10 cellular contexts compared by ENCODE assay signal in the genomic region with DNA sequence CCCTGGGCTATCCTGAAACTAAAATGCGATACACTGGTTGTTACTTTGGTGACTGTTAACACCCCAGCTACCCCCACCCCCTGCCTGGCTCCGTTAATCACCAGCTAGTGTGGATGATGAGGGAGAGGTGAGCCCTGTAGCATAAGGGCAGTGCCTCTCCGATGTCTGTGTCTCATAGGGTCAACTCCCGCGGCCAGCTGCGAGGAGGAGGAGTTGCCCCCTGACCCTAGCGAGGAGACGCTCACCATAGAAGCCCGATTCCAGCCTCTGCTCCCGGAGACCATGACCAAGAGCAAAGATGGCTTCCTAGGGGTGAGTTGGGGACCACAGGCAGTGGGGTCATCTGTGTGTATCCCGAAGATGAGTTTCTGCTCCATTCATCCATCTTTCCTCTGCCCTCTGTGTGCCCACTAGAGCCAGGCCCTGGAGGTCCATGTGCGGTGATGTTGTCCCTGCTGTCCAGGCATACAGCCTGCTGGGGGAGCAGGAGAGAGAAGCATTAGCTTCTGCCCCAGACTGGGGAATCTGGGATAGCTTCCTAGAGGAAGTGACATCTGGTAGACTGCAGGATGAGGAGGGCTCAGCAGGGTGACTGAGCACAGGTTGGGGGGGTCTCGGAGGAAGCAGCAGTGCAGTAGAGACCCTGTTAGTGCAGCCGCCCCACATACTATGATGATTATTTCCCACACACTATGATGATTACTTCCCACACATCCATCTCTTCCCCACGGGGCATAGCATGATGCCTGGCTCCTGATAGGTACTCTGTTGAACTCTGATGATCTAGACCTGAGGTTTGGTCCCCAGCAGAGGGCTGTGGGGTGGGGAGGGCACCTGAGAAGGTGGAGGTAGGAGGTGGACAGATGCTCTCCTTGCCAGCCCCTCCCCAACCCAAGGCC. TPM values are rescaled to one million over a fixed set of nuclear protein-coding genes. Genes with fewer than 3 reads are reported as not detected.
A peak's percentile ranks its signal among the peaks of the same experiment; 100 is the strongest.
DNase-seq lines count a peak whose midpoint lies in the region; ATAC-seq and TF ChIP-seq lines count a peak whose summit lies in the region.
"Had no signal": no experiment of that assay in that cellular context is flagged by ENCODE, and none has a peak within 500 bp of the region (broad histone marks: within the 10 kb centered on the region; RNA-seq: fewer than 3 reads in every experiment).

No MANE protein-coding gene starts in this region.

- H3K36me3 Mint-ChIP-seq in activated T-cell treated with anti-CD3 and anti-CD28 coated beads, Interleukin-2, amount 50 U/mL, for 72 hours (ENCODE audit: insufficient read depth in 2 of 2): peaks cover 0 to 2% of the 10 kb centered on the region in 2 donors
- peaks cover 2% of the 10 kb centered on the region for H3K36me3 Mint-ChIP-seq in activated T-cell treated with anti-CD3 and anti-CD28 coated beads, Interleukin-2, amount 50 U/mL, for 4 hours (ENCODE audit: insufficient read depth)
- H3K36me3 Mint-ChIP-seq in neural progenitor cell (peaks cover 9% of the 10 kb centered on the region), natural killer cell (no peaks in the 10 kb centered on the region)

- H3K27ac ChIP-seq in cingulate gyrus (ENCODE audit: low read depth, low read length): peak overlapping the region; percentile 57
- H3K27ac ChIP-seq in neural progenitor cell: no peak overlapping the region
- peak overlapping the region in 2 of 3 donors; percentile 39 to 65 for H3K27ac ChIP-seq in thyroid gland
- H3K27ac ChIP-seq: A549, VCaP had no signal

- H3K27me3 Mint-ChIP-seq in activated T-cell treated with anti-CD3 and anti-CD28 coated beads, Interleukin-2, amount 50 U/mL, for 72 hours (ENCODE audit: low read depth): no peaks in the 10 kb centered on the region
- no peaks in the 10 kb centered on the region for H3K27me3 Mint-ChIP-seq in activated T-cell treated with anti-CD3 and anti-CD28 coated beads, Interleukin-2, amount 50 U/mL, for 4 hours (ENCODE audit: low read depth)
- H3K27me3 Mint-ChIP-seq in neural progenitor cell (ENCODE audit: insufficient read depth, low read depth) (peaks cover 9% of the 10 kb centered on the region), natural killer cell (ENCODE audit: low read depth in 2 of 2) (peaks cover 0 to 3% of the 10 kb centered on the region in 2 donors)

- WGBS in thyroid gland, 2 donors: 84 to 88% methylated on average over 9 to 14 of the region's 15 CpGs

- H3F3A ChIP-seq in neural progenitor cell (ENCODE audit: low read depth): peaks cover 26% of the 10 kb centered on the region

- no peak for TF ChIP-seq POLR2A in thyroid gland (IDR thresholded peaks at IDR 0.05)

- ATAC-seq in activated T-cell treated with anti-CD3 and anti-CD28 coated beads, Interleukin-2, amount 50 U/mL, for 72 hours (replicated peaks in 1 of 2): no peak
- no peak for ATAC-seq in activated T-cell treated with anti-CD3 and anti-CD28 coated beads, Interleukin-2, amount 50 U/mL, for 4 hours
- no peak for ATAC-seq in natural killer cell
- ATAC-seq in stimulated activated naive CD8-positive, alpha-beta T cell treated with anti-CD3 and anti-CD28 coated beads, Interleukin-15, Interleukin-2, amounts not matched to agents 100 U/mL and 50 U/mL, for 24 hours: no peak
- ATAC-seq: A549 had no signal

- H3K4me2 ChIP-seq in neural progenitor cell: no peak overlapping the region
- H3K4me2 ChIP-seq: A549 had no signal

- peak overlapping the region; percentile 25 for H3K27ac Mint-ChIP-seq in activated T-cell treated with anti-CD3 and anti-CD28 coated beads, Interleukin-2, amount 50 U/mL, for 72 hours
- peak overlapping the region; percentile 78 for H3K27ac Mint-ChIP-seq in neural progenitor cell
- no peak overlapping the region for H3K27ac Mint-ChIP-seq in natural killer cell

- H3K27me3 ChIP-seq in neural progenitor cell (no peaks in the 10 kb centered on the region), thyroid gland (no peaks in the 10 kb centered on the region)

- H3K9ac ChIP-seq in neural progenitor cell: no peak overlapping the region

- peaks cover 53% of the 10 kb centered on the region for H3K4me1 Mint-ChIP-seq in activated T-cell treated with anti-CD3 and anti-CD28 coated beads, Interleukin-2, amount 50 U/mL, for 72 hours (ENCODE audit: low read depth)
- peaks cover 29% of the 10 kb centered on the region for H3K4me1 Mint-ChIP-seq in activated T-cell treated with anti-CD3 and anti-CD28 coated beads, Interleukin-2, amount 50 U/mL, for 4 hours (ENCODE audit: low read depth)
- H3K4me1 Mint-ChIP-seq in neural progenitor cell (peaks cover 40% of the 10 kb centered on the region), natural killer cell (peaks cover 0 to 8% of the 10 kb centered on the region in 2 donors)

- intact Hi-C loops in thyroid gland (cut with DNase I): loop anchor here (10.0 kb wide), 1 partner anchor 400 kb away; no protein-coding TSS in a partner anchor
- intact Hi-C loops in natural killer cell (cut with micrococcal nuclease): no loop called here

- H3K4me1 ChIP-seq in neural progenitor cell (peaks cover 26% of the 10 kb centered on the region), thyroid gland (peaks cover 15 to 58% of the 10 kb centered on the region in 2 donors)

- H3K4me3 ChIP-seq in neural progenitor cell (no peak overlapping the region), thyroid gland (replicated peaks in 1 of 3) (no peak overlapping the region)
- H3K4me3 ChIP-seq: A549 had no signal

- H3K9me3 ChIP-seq in neural progenitor cell (ENCODE audit: low read depth): no peaks in the 10 kb centered on the region
- H3K9me3 ChIP-seq in thyroid gland: no peaks in the 10 kb centered on the region
- H3K9me3 ChIP-seq: A549 had no signal

- no peak for DNase-seq in activated T-cell treated with anti-CD3 and anti-CD28 coated beads, Interleukin-2, amount 50 U/mL, for 72 hours
- DNase-seq in activated T-cell treated with anti-CD3 and anti-CD28 coated beads, Interleukin-2, amount 50 U/mL, for 4 hours: no peak
- DNase-seq in neural progenitor cell (ENCODE audit: low spot score) (no peak), thyroid gland (no peak), natural killer cell (no peak), LoVo (ENCODE audit: low spot score) (no peak)
- no peak for DNase-seq in stimulated activated naive CD8-positive, alpha-beta T cell treated with anti-CD3 and anti-CD28 coated beads, Interleukin-15, Interleukin-2, amounts not matched to agents 100 U/mL and 50 U/mL, for 24 hours

- peaks cover 34% of the 10 kb centered on the region for H4K20me1 ChIP-seq in neural progenitor cell (ENCODE audit: low read depth)

- no peak overlapping the region for H2AFZ ChIP-seq in neural progenitor cell (replicated peaks)

- TF ChIP-seq CTCF in neural progenitor cell (IDR thresholded peaks at IDR 0.05) (no peak), thyroid gland (IDR thresholded peaks at IDR 0.05) (no peak), natural killer cell (IDR thresholded peaks at IDR 0.05) (no peak)

- H3K9me3 Mint-ChIP-seq in activated T-cell treated with anti-CD3 and anti-CD28 coated beads, Interleukin-2, amount 50 U/mL, for 72 hours: no peaks in the 10 kb centered on the region
- no peaks in the 10 kb centered on the region for H3K9me3 Mint-ChIP-seq in activated T-cell treated with anti-CD3 and anti-CD28 coated beads, Interleukin-2, amount 50 U/mL, for 4 hours
- H3K9me3 Mint-ChIP-seq in neural progenitor cell (no peaks in the 10 kb centered on the region), natural killer cell (no peaks in the 10 kb centered on the region)

- no peaks in the 10 kb centered on the region for H3K36me3 ChIP-seq in neural progenitor cell
- peaks cover 9 to 16% of the 10 kb centered on the region in 2 donors for H3K36me3 ChIP-seq in thyroid gland

- peak overlapping the region; percentile 23 to 62 for H3K4me3 Mint-ChIP-seq in activated T-cell treated with anti-CD3 and anti-CD28 coated beads, Interleukin-2, amount 50 U/mL, for 72 hours
- H3K4me3 Mint-ChIP-seq in activated T-cell treated with anti-CD3 and anti-CD28 coated beads, Interleukin-2, amount 50 U/mL, for 4 hours: no peak overlapping the region
- H3K4me3 Mint-ChIP-seq in neural progenitor cell: peak overlapping the region; percentile 65
- no peak overlapping the region for H3K4me3 Mint-ChIP-seq in natural killer cell

- peaks cover 31% of the 10 kb centered on the region for H3K79me2 ChIP-seq in neural progenitor cell (ENCODE audit: low read depth)

RNA-seq across cellular contexts. Expression of a gene that starts 5.2 kb away (rescaled TPM):
- total RNA-seq in activated T-cell treated with anti-CD3 and anti-CD28 coated beads, Interleukin-2, amount 50 U/mL, for 72 hours: 10 to 100 TPM; 29.5 to 31.1 TPM
- 10 to 100 TPM; 18.9 to 23.8 (median 22.2) TPM for total RNA-seq in activated T-cell treated with anti-CD3 and anti-CD28 coated beads, Interleukin-2, amount 50 U/mL, for 4 hours
- total RNA-seq in neural progenitor cell (ENCODE audit: low replicate concordance) (24.9 and 50.4 TPM in 2 replicates), thyroid gland (10 to 100 TPM; 31.2 to 58.2 (median 55.2) TPM), natural killer cell (10 to 100 TPM in 2 of 3 donors, 1 to 10 TPM in 1; 9.7 to 16.4 (median 11.1) TPM)

RNA-seq across cellular contexts. Expression of a gene that starts 14.5 kb away (rescaled TPM):
- 10 to 100 TPM; 34.0 to 39.1 TPM for total RNA-seq in activated T-cell treated with anti-CD3 and anti-CD28 coated beads, Interleukin-2, amount 50 U/mL, for 72 hours
- 10 to 100 TPM; 27.7 to 37.4 (median 35.5) TPM for total RNA-seq in activated T-cell treated with anti-CD3 and anti-CD28 coated beads, Interleukin-2, amount 50 U/mL, for 4 hours
- total RNA-seq in neural progenitor cell (ENCODE audit: low replicate concordance) (20.7 and 31.2 TPM in 2 replicates), thyroid gland (100 to 1,000 TPM in 1 of 4 donors, 10 to 100 TPM in 3; 75.7 to 109 (median 99.2) TPM), natural killer cell (10 to 100 TPM; 33.4 to 39.0 (median 39.0) TPM)

RNA-seq across cellular contexts. Expression of a gene that starts 54.0 kb away (rescaled TPM):
- total RNA-seq in activated T-cell treated with anti-CD3 and anti-CD28 coated beads, Interleukin-2, amount 50 U/mL, for 72 hours: 1 to 10 TPM; 6.9 to 9.9 TPM
- 1 to 10 TPM; 4.1 to 4.6 (median 4.5) TPM for total RNA-seq in activated T-cell treated with anti-CD3 and anti-CD28 coated beads, Interleukin-2, amount 50 U/mL, for 4 hours
- total RNA-seq in neural progenitor cell (ENCODE audit: low replicate concordance) (15.2 and 17.1 TPM in 2 replicates), thyroid gland (not detected), natural killer cell (under 1 TPM; 0.16 to 0.50 (median 0.20) TPM)

Comparison
In these comparisons a context has a peak if more than half of its experiments do, and no peak if none do; other contexts are left out.
1. H3K4me3 Mint-ChIP-seq: peak in activated T-cell treated with anti-CD3 and anti-CD28 coated beads, Interleukin-2, amount 50 U/mL, for 72 hours (2 of 2) and neural progenitor cell (single experiment); none in activated T-cell treated with anti-CD3 and anti-CD28 coated beads, Interleukin-2, amount 50 U/mL, for 4 hours (single experiment) and natural killer cell (single experiment).
2. H3K27ac Mint-ChIP-seq: peak in activated T-cell treated with anti-CD3 and anti-CD28 coated beads, Interleukin-2, amount 50 U/mL, for 72 hours (single experiment) and neural progenitor cell (single experiment); none in natural killer cell (0 of 2).